15 cellular contexts compared by ENCODE assay signal in genomic region chr1:1426496-1426960, GRCh38. TPM values are rescaled to one million over a fixed set of nuclear protein-coding genes. Genes with fewer than 3 reads are reported as not detected.
DNase-seq lines count a peak whose midpoint lies in the region; ATAC-seq and TF ChIP-seq lines count a peak whose summit lies in the region.
"Had no signal": no experiment of that assay in that cellular context is flagged by ENCODE, and none has a peak within 500 bp of the region (broad histone marks: within the 10 kb centered on the region; RNA-seq: fewer than 3 reads in every experiment).

No MANE protein-coding gene starts in this region.

- no peaks in the 10 kb centered on the region for H3K79me2 ChIP-seq in smooth muscle cell (ENCODE audit: low read depth)

- no peaks in the 10 kb centered on the region for H3K9me3 ChIP-seq in smooth muscle cell (replicated peaks; ENCODE audit: low read depth)

- POLR2A ChIA-PET in GM10248 (lab: Yijun Ruan, JAX) = no interaction called here

- ATAC-seq in stimulated activated naive CD8-positive, alpha-beta T cell treated with anti-CD3 and anti-CD28 coated beads, Interleukin-15, amount 100 ng/mL, for 72 hours = peak; percentile 29
- ATAC-seq in stimulated activated naive CD8-positive, alpha-beta T cell treated with anti-CD3 and anti-CD28 coated beads, Interleukin-15, Interleukin-2, amounts not matched to agents 100 U/mL and 50 U/mL, for 24 hours = no peak

- no peak for DNase-seq in stimulated activated naive CD8-positive, alpha-beta T cell treated with anti-CD3 and anti-CD28 coated beads, Interleukin-15, amount 100 ng/mL, for 72 hours
- DNase-seq in stimulated activated naive CD8-positive, alpha-beta T cell treated with anti-CD3 and anti-CD28 coated beads, Interleukin-15, Interleukin-2, amounts not matched to agents 100 U/mL and 50 U/mL, for 24 hours = no peak
- DNase-seq in caudate nucleus (lab: John Stamatoyannopoulos, UW) = peak in 53 of 61 donors; percentile 23 to 88 (median 71)
- no peak for DNase-seq in mesothelial cell of epicardium (ENCODE audit: low spot score in 2 of 2, unreplicated experiment in 2 of 2)
- DNase-seq in type B pancreatic cell (ENCODE audit: extremely low spot score, unreplicated experiment) = no peak
- no peak for DNase-seq in GM10248 (ENCODE audit: extremely low spot score)
- no peak for DNase-seq in smooth muscle cell (lab: John Stamatoyannopoulos, UW; ENCODE audit: unreplicated experiment)
- no peak for DNase-seq in germinal center (ENCODE audit: low spot score)
- DNase-seq: activated gamma-delta T cell treated with Interleukin-2 at 50 U/mL for 16 hours; AML-193; cerebellar nuclear complex; NCI-H524 treated with DMSO at 0.1 percent for 48 hours; SHP77; stimulated activated CD4-positive, alpha-beta T cell treated with anti-CD3 and anti-CD28 coated beads, Interleukin-12 subunit alpha, Interleukin-12 subunit beta, amount 100 ng/mL, for 4 hours had no signal

- H3K4me2 ChIP-seq in smooth muscle cell = no peak overlapping the region

- no peaks in the 10 kb centered on the region for H3K9me3 Mint-ChIP-seq in stimulated activated naive CD8-positive, alpha-beta T cell treated with anti-CD3 and anti-CD28 coated beads, Interleukin-15, amount 100 ng/mL, for 72 hours
- H3K9me3 Mint-ChIP-seq in mesothelial cell of epicardium (no peaks in the 10 kb centered on the region), type B pancreatic cell (no peaks in the 10 kb centered on the region)

- peak overlapping the region in 1 of 2 donors; percentile 56 for H3K4me3 Mint-ChIP-seq in stimulated activated naive CD8-positive, alpha-beta T cell treated with anti-CD3 and anti-CD28 coated beads, Interleukin-15, amount 100 ng/mL, for 72 hours
- H3K4me3 Mint-ChIP-seq in mesothelial cell of epicardium = peak overlapping the region; percentile 46
- H3K4me3 Mint-ChIP-seq in type B pancreatic cell = peak overlapping the region; percentile 54

- H3K27ac ChIP-seq in caudate nucleus (ENCODE audit: low read depth, low read length) (peak overlapping the region; percentile 97), smooth muscle cell (ENCODE audit: low read depth) (no peak overlapping the region)

- TF ChIP-seq CTCF in mesothelial cell of epicardium (IDR thresholded peaks at IDR 0.05; ENCODE audit: unreplicated experiment) (no peak), type B pancreatic cell (conservative IDR thresholded peaks at IDR 0.05) (no peak), GM10248 (IDR thresholded peaks at IDR 0.05; ENCODE audit: control extremely low read depth, extremely low read depth, low read depth, missing control alignments) (no peak), smooth muscle cell (IDR thresholded peaks at IDR 0.05; ENCODE audit: borderline replicate concordance, insufficient read depth, poor library complexity, severe bottlenecking) (no peak)

- no peak overlapping the region for H3K4me3 ChIP-seq in smooth muscle cell

- H3K9ac ChIP-seq in smooth muscle cell (ENCODE audit: low read depth) = no peak overlapping the region

- H4K20me1 ChIP-seq in smooth muscle cell (ENCODE audit: low read depth) = no peaks in the 10 kb centered on the region

- peaks cover 74% of the 10 kb centered on the region for H3K27me3 Mint-ChIP-seq in stimulated activated naive CD8-positive, alpha-beta T cell treated with anti-CD3 and anti-CD28 coated beads, Interleukin-15, amount 100 ng/mL, for 72 hours
- no peaks in the 10 kb centered on the region for H3K27me3 Mint-ChIP-seq in mesothelial cell of epicardium (ENCODE audit: low read depth)
- H3K27me3 Mint-ChIP-seq in type B pancreatic cell = no peaks in the 10 kb centered on the region

- no peak overlapping the region for H2AFZ ChIP-seq in smooth muscle cell (ENCODE audit: low read depth)

- peaks cover 23% of the 10 kb centered on the region for H3K4me1 ChIP-seq in smooth muscle cell (ENCODE audit: low read depth)

- no peaks in the 10 kb centered on the region for H3K27me3 ChIP-seq in smooth muscle cell (ENCODE audit: low read depth)

- H3K27ac Mint-ChIP-seq in stimulated activated naive CD8-positive, alpha-beta T cell treated with anti-CD3 and anti-CD28 coated beads, Interleukin-15, amount 100 ng/mL, for 72 hours = peak overlapping the region; percentile 35 to 59
- H3K27ac Mint-ChIP-seq in mesothelial cell of epicardium = peak overlapping the region; percentile 82
- H3K27ac Mint-ChIP-seq in type B pancreatic cell = no peak overlapping the region

- H3K36me3 Mint-ChIP-seq in mesothelial cell of epicardium (no peaks in the 10 kb centered on the region), type B pancreatic cell (no peaks in the 10 kb centered on the region)

- peaks cover 21% of the 10 kb centered on the region for H3K4me1 Mint-ChIP-seq in stimulated activated naive CD8-positive, alpha-beta T cell treated with anti-CD3 and anti-CD28 coated beads, Interleukin-15, amount 100 ng/mL, for 72 hours
- H3K4me1 Mint-ChIP-seq in mesothelial cell of epicardium (peaks cover 47% of the 10 kb centered on the region), type B pancreatic cell (ENCODE audit: unreplicated experiment) (peaks cover 17% of the 10 kb centered on the region)

- 46% methylated on average over 11 of the region's 12 CpGs for WGBS in smooth muscle cell (ENCODE audit: low lambda C conversion rate)

- no peaks in the 10 kb centered on the region for H3K36me3 ChIP-seq in smooth muscle cell (ENCODE audit: low read depth)

- CTCF ChIA-PET in GM10248 (lab: Yijun Ruan, JAX) = interaction anchor here (1.0 kb wide), 1 partner anchor 11 kb away, joined by 3 read pairs; no protein-coding TSS in a partner anchor

- H3F3A ChIP-seq in smooth muscle cell (ENCODE audit: low read depth) = peaks cover 25% of the 10 kb centered on the region

RNA-seq across cellular contexts. Expression of gene ANKRD65, which starts 5.5 kb away (rescaled TPM):
- total RNA-seq in mesothelial cell of epicardium = 10.9 to 12.3 TPM (median 11.3 TPM) in 3 replicates
- total RNA-seq in type B pancreatic cell (ENCODE audit: low replicate concordance) = 7.6 and 11.1 TPM in 2 replicates
- 5.3 and 10.1 TPM in 2 replicates for total RNA-seq in smooth muscle cell
- 6.1 and 30.1 TPM in 2 replicates for polyA plus RNA-seq in smooth muscle cell

RNA-seq across cellular contexts. Expression of gene VWA1, which starts 9.0 kb away (rescaled TPM):
- total RNA-seq in mesothelial cell of epicardium = 57.0 to 59.1 TPM (median 57.7 TPM) in 3 replicates
- 44.5 and 49.9 TPM in 2 replicates for total RNA-seq in type B pancreatic cell (ENCODE audit: low replicate concordance)
- 25.1 and 29.5 TPM in 2 replicates for total RNA-seq in smooth muscle cell
- 79.2 and 156 TPM in 2 replicates for polyA plus RNA-seq in smooth muscle cell

RNA-seq across cellular contexts. Expression of gene MRPL20, which starts 19.4 kb away (rescaled TPM):
- total RNA-seq in mesothelial cell of epicardium (87.9 to 98.2 TPM (median 94.7 TPM) in 3 replicates), type B pancreatic cell (ENCODE audit: low replicate concordance) (98.9 and 108 TPM in 2 replicates), smooth muscle cell (99.0 and 99.6 TPM in 2 replicates)
- polyA plus RNA-seq in smooth muscle cell = 147 and 161 TPM in 2 replicates

RNA-seq across cellular contexts. Expression of gene ATAD3C, which starts 23.0 kb away (rescaled TPM):
- total RNA-seq in mesothelial cell of epicardium (2.2 to 3.9 TPM (median 2.9 TPM) in 3 replicates), type B pancreatic cell (ENCODE audit: low replicate concordance) (1.8 and 2.4 TPM in 2 replicates), smooth muscle cell (0.09 and 0.40 TPM in 2 replicates)
- polyA plus RNA-seq in smooth muscle cell = 0.86 and 2.6 TPM in 2 replicates
- polyA plus RNA-seq: fibroblast of lung had no signal

RNA-seq across cellular contexts. Expression of gene CCNL2, which starts 27.4 kb away (rescaled TPM):
- total RNA-seq in mesothelial cell of epicardium (396 to 423 TPM (median 405 TPM) in 3 replicates), type B pancreatic cell (ENCODE audit: low replicate concordance) (194 and 298 TPM in 2 replicates), smooth muscle cell (172 and 180 TPM in 2 replicates)
- polyA plus RNA-seq in smooth muscle cell = 144 and 226 TPM in 2 replicates

Comparison
In these comparisons a context has a peak if more than half of its experiments do, and no peak if none do; other contexts are left out.
1. DNase-seq: peak in caudate nucleus (53 of 61); none in stimulated activated naive CD8-positive, alpha-beta T cell treated with anti-CD3 and anti-CD28 coated beads, Interleukin-15, amount 100 ng/mL, for 72 hours (0 of 2), stimulated activated naive CD8-positive, alpha-beta T cell treated with anti-CD3 and anti-CD28 coated beads, Interleukin-15, Interleukin-2, amounts not matched to agents 100 U/mL and 50 U/mL, for 24 hours (single experiment), mesothelial cell of epicardium (0 of 2), type B pancreatic cell (single experiment), GM10248 (single experiment), smooth muscle cell (single experiment) and germinal center (single experiment).